8 cellular contexts compared by ENCODE assay signal in the genomic region with DNA sequence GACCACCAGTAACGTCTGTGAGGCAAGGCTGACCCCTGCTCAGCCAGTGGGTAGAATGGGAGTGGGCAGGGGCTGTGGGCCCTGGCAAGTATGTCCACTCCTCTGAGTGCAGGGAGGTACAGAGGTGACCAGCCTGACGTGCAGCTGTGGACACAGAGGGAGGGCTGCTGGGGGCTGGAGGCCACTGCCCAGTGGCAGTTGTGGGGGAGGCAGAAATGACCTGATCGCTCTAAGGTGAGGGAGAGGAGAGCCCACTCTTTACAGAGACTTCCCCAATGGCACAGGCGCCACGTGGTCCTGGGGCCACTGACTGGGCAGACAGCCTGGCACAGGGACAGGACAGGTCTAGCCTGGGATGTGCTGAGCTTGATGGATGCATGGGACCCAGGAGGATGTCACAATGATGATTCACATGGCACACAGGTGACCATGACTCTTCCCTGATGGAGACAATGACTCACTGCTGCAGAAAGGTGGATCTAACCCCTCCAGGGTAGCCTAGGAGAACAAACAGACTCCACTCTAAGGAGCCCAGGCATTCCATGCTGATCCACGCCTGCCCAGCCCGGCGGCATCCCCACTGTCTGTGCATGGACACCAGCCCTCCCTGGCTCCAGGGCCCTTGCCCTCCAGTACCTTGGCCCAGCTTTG. TPM values are rescaled to one million over a fixed set of nuclear protein-coding genes. Genes with fewer than 3 reads are reported as not detected.
DNase-seq lines count a peak whose midpoint lies in the region; ATAC-seq and TF ChIP-seq lines count a peak whose summit lies in the region.

No MANE protein-coding gene starts in this region.

- peak overlapping the region; percentile 59 for H3K27ac ChIP-seq in H9 (ENCODE audit: insufficient read length, low read depth, low read length)
- H3K27ac ChIP-seq in spleen, result peak overlapping the region; percentile 35 to 98 (median 76)

- no peak overlapping the region for H3K9ac ChIP-seq in H9 (ENCODE audit: extremely low read depth, insufficient read length, low read length)

- H3K9me3 ChIP-seq in H9 (ENCODE audit: control insufficient read depth, low read depth, low read length), result no peaks in the 10 kb centered on the region
- no peaks in the 10 kb centered on the region for H3K9me3 ChIP-seq in spleen

- H4K8ac ChIP-seq in H9 (replicated peaks; ENCODE audit: insufficient read length, low read depth, low read length), result no peak overlapping the region

- H3K4me3 ChIP-seq in spleen, result peak overlapping the region in 1 of 8 donors; percentile 46

- H3K4ac ChIP-seq in H9 (ENCODE audit: low read depth, low read length), result no peak overlapping the region; the same call in 1 of the 2 replicates

- no peak for TF ChIP-seq POLR2A in spleen (IDR thresholded peaks at IDR 0.05)

- H2BK20ac ChIP-seq in H9 (ENCODE audit: low read depth, low read length, poor library complexity, severe bottlenecking), result no peak overlapping the region

- no peak overlapping the region for H3T11ph ChIP-seq in H9 (ENCODE audit: low read length)

- no peak for TF ChIP-seq CTCF in H9 (conservative IDR thresholded peaks at IDR 0.05)
- TF ChIP-seq CTCF in activated B cell treated with CpG ODN at 0.5 μM for 24 hours (IDR thresholded peaks at IDR 0.05), result no peak
- TF ChIP-seq CTCF in spleen (IDR thresholded peaks at IDR 0.05 in 8 of 11, conservative IDR thresholded peaks at IDR 0.05 in 3 of 11), result no peak

- WGBS in H9 (ENCODE audit: extremely low coverage, insufficient read length, low lambda C conversion rate), result no CpG with 5 or more reads among the region's 8 CpGs
- WGBS in spleen, 5 donors, result 82 to 92% (median 87%) methylated on average over 6 to 8 of the region's 8 CpGs

- peaks cover 59% of the 10 kb centered on the region; the same call in 1 of the 2 replicates for H3K79me2 ChIP-seq in H9 (ENCODE audit: insufficient read depth, low read length)

- peaks cover 70 to 78% of the 10 kb centered on the region in 2 experiments for H3K4me1 Mint-ChIP-seq in H9
- peaks cover 46% of the 10 kb centered on the region for H3K4me1 Mint-ChIP-seq in activated B cell treated with CpG ODN at 0.5 μM for 24 hours

- CTCF ChIA-PET in activated B cell treated with CpG ODN at 0.5 μM for 24 hours (lab: Charles Lee), result interaction anchor here (1.5 kb wide), 1 partner anchor 20 kb away, joined by 4 read pairs; no protein-coding TSS in a partner anchor

- intact Hi-C loops in activated B cell treated with CpG ODN at 0.5 μM for 24 hours (cut with micrococcal nuclease), result no loop called here
- intact Hi-C loops in left ventricle myocardium superior (cut with micrococcal nuclease), result no loop called here
- intact Hi-C loops in spleen (cut with DNase I; ENCODE audit: low total_unique reads), result no loop called here

- H3K4me3 Mint-ChIP-seq in H9 (peak overlapping the region; percentile 38 to 45), activated B cell treated with CpG ODN at 0.5 μM for 24 hours (no peak overlapping the region)

- no peaks in the 10 kb centered on the region for H3K23me2 ChIP-seq in H9 (ENCODE audit: insufficient read length, low read depth, low read length, poor library complexity, severe bottlenecking)

- DNase-seq in H9 (peak; percentile 62), activated B cell treated with CpG ODN at 0.5 μM for 24 hours (peak; percentile 9), left ventricle myocardium superior (peak; percentile 19), spleen (peak; percentile 77), iPS-NIHi11 (ENCODE audit: low spot score) (no peak), SKM-1 (lab: John Stamatoyannopoulos, UW; ENCODE audit: unreplicated experiment) (no peak)

- H2AFZ ChIP-seq in H9 (ENCODE audit: low read length), result no peak overlapping the region

- no peaks in the 10 kb centered on the region for H3K27me3 Mint-ChIP-seq in H9 (ENCODE audit: low read depth)
- no peaks in the 10 kb centered on the region for H3K27me3 Mint-ChIP-seq in activated B cell treated with CpG ODN at 0.5 μM for 24 hours

- peak overlapping the region; percentile 80 for H3K14ac ChIP-seq in H9 (ENCODE audit: insufficient read depth, low read length)

- H2BK120ac ChIP-seq in H9 (ENCODE audit: low read depth, low read length, poor library complexity, severe bottlenecking), result no peak overlapping the region

- peak overlapping the region; percentile 47 for H4K91ac ChIP-seq in H9 (ENCODE audit: insufficient read length, low read depth, low read length)

- peak overlapping the region; percentile 68 for H2BK12ac ChIP-seq in H9 (ENCODE audit: insufficient read length, low read depth, low read length)

- no peak overlapping the region for H3K23ac ChIP-seq in H9 (ENCODE audit: insufficient read length, low read depth, low read length)

- peak overlapping the region; percentile 15 for H2BK5ac ChIP-seq in H9 (ENCODE audit: insufficient read length, low read length)

- no peak for ATAC-seq in activated B cell treated with CpG ODN at 0.5 μM for 24 hours (ENCODE audit: low read depth)
- no peak for ATAC-seq in left ventricle myocardium superior
- ATAC-seq in GM19455 (IDR thresholded peaks at IDR 0.05; ENCODE audit: unreplicated experiment), result no peak
- ATAC-seq in GM19035 (IDR thresholded peaks at IDR 0.05; ENCODE audit: unreplicated experiment), result no peak

- H3K18ac ChIP-seq in H9 (ENCODE audit: insufficient read length, low read depth, low read length), result peak overlapping the region; percentile 29

- H3K36me3 ChIP-seq in spleen, result peaks cover 0 to 91% (median 51%) of the 10 kb centered on the region in 6 donors

- peaks cover 7% of the 10 kb centered on the region for H3K79me1 ChIP-seq in H9 (ENCODE audit: insufficient read depth, low read depth, low read length, poor library complexity, severe bottlenecking)

- H3K4me1 ChIP-seq in H9 (ENCODE audit: insufficient read depth, low read length), result peaks cover 20% of the 10 kb centered on the region
- H3K4me1 ChIP-seq in spleen, result peaks cover 48 to 100% (median 92%) of the 10 kb centered on the region in 6 donors

- H3K27ac Mint-ChIP-seq in H9 (peak overlapping the region; percentile 98 to 99 (median 98)), activated B cell treated with CpG ODN at 0.5 μM for 24 hours (peak overlapping the region; percentile 12)

- peak overlapping the region; percentile 18 for H4K5ac ChIP-seq in H9 (ENCODE audit: insufficient read length, low read depth, low read length)

- no peak overlapping the region for H2BK15ac ChIP-seq in H9 (ENCODE audit: low read depth, low read length)

- peaks cover 6% of the 10 kb centered on the region for H4K20me1 ChIP-seq in H9 (ENCODE audit: control insufficient read depth, insufficient read depth, insufficient read length)

- no peak overlapping the region for H3K4me2 ChIP-seq in H9 (ENCODE audit: insufficient read depth, insufficient read length, low read length)

- H3K36me3 Mint-ChIP-seq in H9 (ENCODE audit: insufficient read depth in 1 of 3, low read depth in 3 of 3), result peaks cover 34 to 67% (median 51%) of the 10 kb centered on the region in 3 experiments
- peaks cover 68% of the 10 kb centered on the region for H3K36me3 Mint-ChIP-seq in activated B cell treated with CpG ODN at 0.5 μM for 24 hours (ENCODE audit: low read depth)

- POLR2A ChIA-PET in activated B cell treated with CpG ODN at 0.5 μM for 24 hours (lab: Charles Lee), result interaction anchor here (0.7 to 4.1 kb wide), 4 partner anchors 13 to 34 kb away, joined by 3 to 12 read pairs (median 3); no protein-coding TSS in a partner anchor

- H3K9me3 Mint-ChIP-seq in H9 (no peaks in the 10 kb centered on the region), activated B cell treated with CpG ODN at 0.5 μM for 24 hours (no peaks in the 10 kb centered on the region)

- H2AK5ac ChIP-seq in H9 (ENCODE audit: insufficient read length, low read length), result peak overlapping the region; percentile 5

- H3K56ac ChIP-seq in H9 (ENCODE audit: insufficient read length, low read depth, low read length), result no peak overlapping the region

- H3K27me3 ChIP-seq in H9 (ENCODE audit: insufficient read depth, low read length) (no peaks in the 10 kb centered on the region), spleen (replicated peaks in 1 of 7) (no peaks in the 10 kb centered on the region)

RNA-seq across cellular contexts. Expression of a gene that starts 7.7 kb away (rescaled TPM):
- total RNA-seq in H9 (2021), result 222 and 231 TPM in 2 replicates
- 246 and 269 TPM in 2 replicates for total RNA-seq in activated B cell treated with CpG ODN at 0.5 μM for 24 hours
- total RNA-seq in left ventricle myocardium superior, result 13.4 TPM
- 100 to 1,000 TPM; 126 to 322 (median 223) TPM for total RNA-seq in spleen
- 100 to 1,000 TPM in 1 of 3 donors, 10 to 100 TPM in 2; 52.2 to 123 (median 94.8) TPM for polyA plus RNA-seq in spleen

Comparison
In these comparisons a context has a peak if more than half of its experiments do, and no peak if none do; other contexts are left out.
1. DNase-seq: peak in H9 (single experiment), activated B cell treated with CpG ODN at 0.5 μM for 24 hours (single experiment), left ventricle myocardium superior (single experiment) and spleen (single experiment); none in iPS-NIHi11 (single experiment) and SKM-1 (single experiment).